1 cellular context compared by ENCODE assay signal in the genomic region with DNA sequence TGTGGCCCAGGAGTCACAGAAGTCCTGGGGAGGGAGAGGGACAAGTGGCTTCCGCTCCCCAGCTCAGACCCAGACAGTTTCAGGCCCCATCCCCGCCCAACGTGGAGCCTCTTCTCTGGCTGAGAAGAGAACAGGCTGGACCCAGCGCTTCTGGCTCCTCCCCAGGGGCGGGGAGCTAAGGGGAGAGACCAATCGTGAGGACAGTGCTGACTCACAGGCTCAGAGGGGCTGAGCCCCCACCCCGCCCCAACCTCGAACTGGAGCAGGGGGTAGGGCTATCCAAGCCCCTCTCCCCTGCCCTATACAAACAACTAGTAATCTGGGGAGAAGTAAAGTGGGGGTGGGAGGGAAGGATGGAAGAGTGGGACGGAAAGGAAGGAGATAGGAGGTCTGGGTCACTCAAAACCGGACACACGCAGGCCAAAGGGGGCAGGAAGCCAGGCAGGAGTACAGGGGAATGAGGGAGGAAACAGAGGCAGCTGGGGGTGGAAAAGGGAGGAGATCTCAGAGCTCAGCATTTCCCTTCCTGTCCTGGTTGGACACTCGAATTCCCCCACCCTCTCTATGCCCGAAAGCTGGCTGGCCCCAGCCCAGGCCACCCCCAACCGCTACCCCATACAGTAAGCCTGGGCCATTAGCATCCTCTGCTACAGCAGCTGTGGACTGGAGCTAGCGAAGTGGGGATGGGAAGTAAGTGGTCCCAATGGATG.
TF ChIP-seq lines count a peak whose summit lies in the region.

A gene with protein sequence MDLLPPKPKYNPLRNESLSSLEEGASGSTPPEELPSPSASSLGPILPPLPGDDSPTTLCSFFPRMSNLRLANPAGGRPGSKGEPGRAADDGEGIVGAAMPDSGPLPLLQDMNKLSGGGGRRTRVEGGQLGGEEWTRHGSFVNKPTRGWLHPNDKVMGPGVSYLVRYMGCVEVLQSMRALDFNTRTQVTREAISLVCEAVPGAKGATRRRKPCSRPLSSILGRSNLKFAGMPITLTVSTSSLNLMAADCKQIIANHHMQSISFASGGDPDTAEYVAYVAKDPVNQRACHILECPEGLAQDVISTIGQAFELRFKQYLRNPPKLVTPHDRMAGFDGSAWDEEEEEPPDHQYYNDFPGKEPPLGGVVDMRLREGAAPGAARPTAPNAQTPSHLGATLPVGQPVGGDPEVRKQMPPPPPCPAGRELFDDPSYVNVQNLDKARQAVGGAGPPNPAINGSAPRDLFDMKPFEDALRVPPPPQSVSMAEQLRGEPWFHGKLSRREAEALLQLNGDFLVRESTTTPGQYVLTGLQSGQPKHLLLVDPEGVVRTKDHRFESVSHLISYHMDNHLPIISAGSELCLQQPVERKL (minus strand): TSS at position 117 of the 710 bp plus-strand sequence. CDS start 221 bp downstream, outside the sequence.

TF ChIP-seq in HepG2, 621 proteins besides CTCF, POLR2A, EP300 and RAD21 (continued from another document and continues in another):
- TF ChIP-seq ZNF441 (CRISPR knock-in tag; IDR thresholded peaks at IDR 0.05; ENCODE audit: borderline replicate concordance) (no peak), TBP (CRISPR knock-in tag; IDR thresholded peaks at IDR 0.05) (no peak), MATR3 (CRISPR knock-in tag; IDR thresholded peaks at IDR 0.05) (no peak), ZNF230 (CRISPR knock-in tag; IDR thresholded peaks at IDR 0.05) (no peak), SSRP1 (CRISPR knock-in tag; IDR thresholded peaks at IDR 0.05) (no peak), SOX13 (IDR thresholded peaks at IDR 0.05) (no peak), SOX13 (CRISPR knock-in tag; conservative IDR thresholded peaks at IDR 0.05 in 1 of 2, IDR thresholded peaks at IDR 0.05 in 1 of 2) (0 out of 4 replicates have a peak, but pooled peaks of 1 of the 2 experiments have one; percentile 12), ZKSCAN8 (CRISPR knock-in tag; IDR thresholded peaks at IDR 0.05; ENCODE audit: borderline replicate concordance) (no peak), ZNF430 (CRISPR knock-in tag; IDR thresholded peaks at IDR 0.05) (no peak), ZNF333 (CRISPR knock-in tag; IDR thresholded peaks at IDR 0.05; ENCODE audit: borderline replicate concordance) (no peak), HIVEP1 (CRISPR knock-in tag; IDR thresholded peaks at IDR 0.05) (0 out of 2 replicates have a peak, but pooled peaks have one; percentile 45), PTBP1 (IDR thresholded peaks at IDR 0.05; ENCODE audit: low read depth, low read length, poor library complexity, severe bottlenecking) (no peak), NFYB (CRISPR knock-in tag; IDR thresholded peaks at IDR 0.05) (peak; percentile 67), SKI (IDR thresholded peaks at IDR 0.05; ENCODE audit: partially characterized antibody) (no peak), GFI1 (CRISPR knock-in tag; IDR thresholded peaks at IDR 0.05; ENCODE audit: borderline replicate concordance) (no peak), ZNF367 (CRISPR knock-in tag; IDR thresholded peaks at IDR 0.05; ENCODE audit: borderline replicate concordance) (no peak), ZNF570 (CRISPR knock-in tag; IDR thresholded peaks at IDR 0.05; ENCODE audit: borderline replicate concordance) (no peak), RORA (CRISPR knock-in tag; IDR thresholded peaks at IDR 0.05) (no peak), TARDBP (CRISPR knock-in tag; IDR thresholded peaks at IDR 0.05) (no peak), ZNF83 (CRISPR knock-in tag; IDR thresholded peaks at IDR 0.05; ENCODE audit: borderline replicate concordance) (no peak), HCFC1 (IDR thresholded peaks at IDR 0.05; ENCODE audit: low read depth, low read length) (no peak), RXRB (CRISPR knock-in tag; IDR thresholded peaks at IDR 0.05; ENCODE audit: borderline replicate concordance) (peak; percentile 35; the same call in 1 of the 2 replicates)
- TF ChIP-seq, protein P1, sequence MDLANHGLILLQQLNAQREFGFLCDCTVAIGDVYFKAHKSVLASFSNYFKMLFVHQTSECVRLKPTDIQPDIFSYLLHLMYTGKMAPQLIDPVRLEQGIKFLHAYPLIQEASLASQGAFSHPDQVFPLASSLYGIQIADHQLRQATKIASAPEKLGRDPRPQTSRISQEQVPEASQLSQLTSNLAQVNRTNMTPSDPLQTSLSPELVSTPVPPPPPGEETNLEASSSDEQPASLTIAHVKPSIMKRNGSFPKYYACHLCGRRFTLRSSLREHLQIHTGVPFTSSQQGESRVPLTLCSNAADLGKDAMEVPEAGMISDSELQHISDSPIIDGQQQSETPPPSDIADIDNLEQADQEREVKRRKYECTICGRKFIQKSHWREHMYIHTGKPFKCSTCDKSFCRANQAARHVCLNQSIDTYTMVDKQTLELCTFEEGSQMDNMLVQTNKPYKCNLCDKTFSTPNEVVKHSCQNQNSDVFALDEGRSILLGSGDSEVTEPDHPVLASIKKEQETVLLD (CRISPR knock-in tag; IDR thresholded peaks at IDR 0.05; ENCODE audit: low read depth), result no peak
- TF ChIP-seq, protein P2, sequence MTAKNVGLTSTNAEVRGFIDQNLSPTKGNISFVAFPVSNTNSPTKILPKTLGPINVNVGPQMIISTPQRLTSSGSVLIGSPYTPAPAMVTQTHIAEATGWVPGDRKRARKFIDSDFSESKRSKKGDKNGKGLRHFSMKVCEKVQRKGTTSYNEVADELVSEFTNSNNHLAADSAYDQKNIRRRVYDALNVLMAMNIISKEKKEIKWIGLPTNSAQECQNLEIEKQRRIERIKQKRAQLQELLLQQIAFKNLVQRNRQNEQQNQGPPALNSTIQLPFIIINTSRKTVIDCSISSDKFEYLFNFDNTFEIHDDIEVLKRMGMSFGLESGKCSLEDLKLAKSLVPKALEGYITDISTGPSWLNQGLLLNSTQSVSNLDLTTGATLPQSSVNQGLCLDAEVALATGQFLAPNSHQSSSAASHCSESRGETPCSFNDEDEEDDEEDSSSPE (CRISPR knock-in tag; IDR thresholded peaks at IDR 0.05), result no peak
- TF ChIP-seq, protein P3, sequence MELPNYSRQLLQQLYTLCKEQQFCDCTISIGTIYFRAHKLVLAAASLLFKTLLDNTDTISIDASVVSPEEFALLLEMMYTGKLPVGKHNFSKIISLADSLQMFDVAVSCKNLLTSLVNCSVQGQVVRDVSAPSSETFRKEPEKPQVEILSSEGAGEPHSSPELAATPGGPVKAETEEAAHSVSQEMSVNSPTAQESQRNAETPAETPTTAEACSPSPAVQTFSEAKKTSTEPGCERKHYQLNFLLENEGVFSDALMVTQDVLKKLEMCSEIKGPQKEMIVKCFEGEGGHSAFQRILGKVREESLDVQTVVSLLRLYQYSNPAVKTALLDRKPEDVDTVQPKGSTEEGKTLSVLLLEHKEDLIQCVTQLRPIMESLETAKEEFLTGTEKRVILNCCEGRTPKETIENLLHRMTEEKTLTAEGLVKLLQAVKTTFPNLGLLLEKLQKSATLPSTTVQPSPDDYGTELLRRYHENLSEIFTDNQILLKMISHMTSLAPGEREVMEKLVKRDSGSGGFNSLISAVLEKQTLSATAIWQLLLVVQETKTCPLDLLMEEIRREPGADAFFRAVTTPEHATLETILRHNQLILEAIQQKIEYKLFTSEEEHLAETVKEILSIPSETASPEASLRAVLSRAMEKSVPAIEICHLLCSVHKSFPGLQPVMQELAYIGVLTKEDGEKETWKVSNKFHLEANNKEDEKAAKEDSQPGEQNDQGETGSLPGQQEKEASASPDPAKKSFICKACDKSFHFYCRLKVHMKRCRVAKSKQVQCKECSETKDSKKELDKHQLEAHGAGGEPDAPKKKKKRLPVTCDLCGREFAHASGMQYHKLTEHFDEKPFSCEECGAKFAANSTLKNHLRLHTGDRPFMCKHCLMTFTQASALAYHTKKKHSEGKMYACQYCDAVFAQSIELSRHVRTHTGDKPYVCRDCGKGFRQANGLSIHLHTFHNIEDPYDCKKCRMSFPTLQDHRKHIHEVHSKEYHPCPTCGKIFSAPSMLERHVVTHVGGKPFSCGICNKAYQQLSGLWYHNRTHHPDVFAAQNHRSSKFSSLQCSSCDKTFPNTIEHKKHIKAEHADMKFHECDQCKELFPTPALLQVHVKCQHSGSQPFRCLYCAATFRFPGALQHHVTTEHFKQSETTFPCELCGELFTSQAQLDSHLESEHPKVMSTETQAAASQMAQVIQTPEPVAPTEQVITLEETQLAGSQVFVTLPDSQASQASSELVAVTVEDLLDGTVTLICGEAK (IDR thresholded peaks at IDR 0.05), result no peak
- TF ChIP-seq, protein P3 (CRISPR knock-in tag; IDR thresholded peaks at IDR 0.05), result no peak
- TF ChIP-seq, protein P4, sequence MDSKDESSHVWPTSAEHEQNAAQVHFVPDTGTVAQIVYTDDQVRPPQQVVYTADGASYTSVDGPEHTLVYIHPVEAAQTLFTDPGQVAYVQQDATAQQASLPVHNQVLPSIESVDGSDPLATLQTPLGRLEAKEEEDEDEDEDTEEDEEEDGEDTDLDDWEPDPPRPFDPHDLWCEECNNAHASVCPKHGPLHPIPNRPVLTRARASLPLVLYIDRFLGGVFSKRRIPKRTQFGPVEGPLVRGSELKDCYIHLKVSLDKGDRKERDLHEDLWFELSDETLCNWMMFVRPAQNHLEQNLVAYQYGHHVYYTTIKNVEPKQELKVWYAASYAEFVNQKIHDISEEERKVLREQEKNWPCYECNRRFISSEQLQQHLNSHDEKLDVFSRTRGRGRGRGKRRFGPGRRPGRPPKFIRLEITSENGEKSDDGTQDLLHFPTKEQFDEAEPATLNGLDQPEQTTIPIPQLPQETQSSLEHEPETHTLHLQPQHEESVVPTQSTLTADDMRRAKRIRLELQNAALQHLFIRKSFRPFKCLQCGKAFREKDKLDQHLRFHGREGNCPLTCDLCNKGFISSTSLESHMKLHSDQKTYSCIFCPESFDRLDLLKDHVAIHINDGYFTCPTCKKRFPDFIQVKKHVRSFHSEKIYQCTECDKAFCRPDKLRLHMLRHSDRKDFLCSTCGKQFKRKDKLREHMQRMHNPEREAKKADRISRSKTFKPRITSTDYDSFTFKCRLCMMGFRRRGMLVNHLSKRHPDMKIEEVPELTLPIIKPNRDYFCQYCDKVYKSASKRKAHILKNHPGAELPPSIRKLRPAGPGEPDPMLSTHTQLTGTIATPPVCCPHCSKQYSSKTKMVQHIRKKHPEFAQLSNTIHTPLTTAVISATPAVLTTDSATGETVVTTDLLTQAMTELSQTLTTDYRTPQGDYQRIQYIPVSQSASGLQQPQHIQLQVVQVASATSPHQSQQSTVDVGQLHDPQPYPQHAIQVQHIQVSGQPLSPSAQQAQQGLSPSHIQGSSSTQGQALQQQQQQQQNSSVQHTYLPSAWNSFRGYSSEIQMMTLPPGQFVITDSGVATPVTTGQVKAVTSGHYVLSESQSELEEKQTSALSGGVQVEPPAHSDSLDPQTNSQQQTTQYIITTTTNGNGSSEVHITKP (CRISPR knock-in tag; IDR thresholded peaks at IDR 0.05; ENCODE audit: low read depth), result peak; percentile 75; the same call in 1 of the 2 replicates
- TF ChIP-seq, protein P5, sequence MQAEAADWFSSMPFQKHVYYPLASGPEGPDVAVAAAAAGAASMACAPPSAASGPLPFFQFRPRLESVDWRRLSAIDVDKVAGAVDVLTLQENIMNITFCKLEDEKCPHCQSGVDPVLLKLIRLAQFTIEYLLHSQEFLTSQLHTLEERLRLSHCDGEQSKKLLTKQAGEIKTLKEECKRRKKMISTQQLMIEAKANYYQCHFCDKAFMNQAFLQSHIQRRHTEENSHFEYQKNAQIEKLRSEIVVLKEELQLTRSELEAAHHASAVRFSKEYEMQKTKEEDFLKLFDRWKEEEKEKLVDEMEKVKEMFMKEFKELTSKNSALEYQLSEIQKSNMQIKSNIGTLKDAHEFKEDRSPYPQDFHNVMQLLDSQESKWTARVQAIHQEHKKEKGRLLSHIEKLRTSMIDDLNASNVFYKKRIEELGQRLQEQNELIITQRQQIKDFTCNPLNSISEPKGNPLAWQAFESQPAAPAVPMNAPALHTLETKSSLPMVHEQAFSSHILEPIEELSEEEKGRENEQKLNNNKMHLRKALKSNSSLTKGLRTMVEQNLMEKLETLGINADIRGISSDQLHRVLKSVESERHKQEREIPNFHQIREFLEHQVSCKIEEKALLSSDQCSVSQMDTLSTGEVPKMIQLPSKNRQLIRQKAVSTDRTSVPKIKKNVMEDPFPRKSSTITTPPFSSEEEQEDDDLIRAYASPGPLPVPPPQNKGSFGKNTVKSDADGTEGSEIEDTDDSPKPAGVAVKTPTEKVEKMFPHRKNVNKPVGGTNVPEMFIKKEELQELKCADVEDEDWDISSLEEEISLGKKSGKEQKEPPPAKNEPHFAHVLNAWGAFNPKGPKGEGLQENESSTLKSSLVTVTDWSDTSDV (CRISPR knock-in tag; IDR thresholded peaks at IDR 0.05), result no peak
- TF ChIP-seq, protein P6, sequence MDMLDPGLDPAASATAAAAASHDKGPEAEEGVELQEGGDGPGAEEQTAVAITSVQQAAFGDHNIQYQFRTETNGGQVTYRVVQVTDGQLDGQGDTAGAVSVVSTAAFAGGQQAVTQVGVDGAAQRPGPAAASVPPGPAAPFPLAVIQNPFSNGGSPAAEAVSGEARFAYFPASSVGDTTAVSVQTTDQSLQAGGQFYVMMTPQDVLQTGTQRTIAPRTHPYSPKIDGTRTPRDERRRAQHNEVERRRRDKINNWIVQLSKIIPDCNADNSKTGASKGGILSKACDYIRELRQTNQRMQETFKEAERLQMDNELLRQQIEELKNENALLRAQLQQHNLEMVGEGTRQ (IDR thresholded peaks at IDR 0.05; ENCODE audit: low read depth, low read length), result no peak
- TF ChIP-seq, protein P6 (CRISPR knock-in tag; IDR thresholded peaks at IDR 0.05; ENCODE audit: borderline replicate concordance), result no peak
